In the genomic region with DNA sequence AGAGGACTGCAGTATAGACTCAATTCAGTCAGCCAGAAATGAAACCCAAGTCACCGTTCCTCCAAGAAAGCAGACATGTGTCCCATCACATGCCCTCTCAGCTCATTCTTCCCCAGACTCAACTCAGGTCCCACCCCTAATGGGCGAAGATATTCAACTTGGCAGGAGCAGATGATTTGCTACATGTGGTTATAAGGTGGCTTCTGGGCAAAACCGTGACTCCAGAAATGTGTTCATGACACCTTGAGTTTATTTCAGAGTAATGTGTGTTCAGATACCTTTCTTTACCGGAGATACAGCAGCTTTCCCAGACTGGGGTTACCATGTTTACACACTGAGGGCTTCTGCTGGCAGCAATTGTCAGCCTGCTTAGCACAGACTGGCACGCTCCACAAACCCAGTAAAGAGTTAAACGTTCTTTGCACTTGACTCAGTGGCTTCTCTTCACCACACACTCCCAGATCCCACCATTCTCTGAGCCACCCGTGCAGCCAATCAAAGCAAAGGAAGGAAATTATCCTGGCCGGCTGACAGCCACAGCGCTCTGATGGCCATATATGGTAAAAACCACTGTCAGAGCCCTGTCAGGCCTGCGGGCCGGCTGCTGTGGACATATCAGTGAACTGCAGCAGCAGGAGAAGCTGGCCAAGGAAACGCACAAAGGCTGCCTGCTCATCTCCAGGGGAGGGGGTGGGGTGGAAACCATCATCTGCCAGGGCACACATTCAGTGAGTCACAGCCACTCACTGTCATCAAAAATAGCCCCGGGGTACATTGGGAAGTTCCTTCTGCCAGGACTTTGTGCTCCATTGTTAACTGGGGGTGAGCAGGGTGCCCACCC, we compare ENCODE assay signal across 8 cellular contexts. TPM values are rescaled to one million over a fixed set of nuclear protein-coding genes. Genes with fewer than 3 reads are reported as not detected.
DNase-seq lines count a peak whose midpoint lies in the region; ATAC-seq and TF ChIP-seq lines count a peak whose summit lies in the region.

No MANE protein-coding gene starts in this region.

- TF ChIP-seq EP300 in SK-N-SH (IDR thresholded peaks at IDR 0.05; ENCODE audit: borderline replicate concordance in 1 of 2, low read depth in 1 of 2, low read length in 1 of 2), result peak; percentile 77 to 92; a peak in 3 of 4 replicates

- peaks cover 68% of the 10 kb centered on the region for H3F3A ChIP-seq in SK-N-SH (replicated peaks; ENCODE audit: insufficient read depth)

- H3K9me3 ChIP-seq in SK-N-SH (no peaks in the 10 kb centered on the region), osteoblast (ENCODE audit: low read depth, low read length) (no peaks in the 10 kb centered on the region), thymus (ENCODE audit: control insufficient read depth) (no peaks in the 10 kb centered on the region)

- peaks cover 93% of the 10 kb centered on the region for H3K79me2 ChIP-seq in SK-N-SH (ENCODE audit: insufficient read depth)
- peaks cover 91% of the 10 kb centered on the region for H3K79me2 ChIP-seq in osteoblast (ENCODE audit: insufficient read depth, low read length)

- CTCF ChIA-PET in HEK293T (lab: Yijun Ruan, JAX), result interaction anchor here (0.6 to 2.7 kb wide), 4 partner anchors 9 to 36 kb away, joined by 3 to 6 read pairs (median 4); no protein-coding TSS in a partner anchor
- CTCF ChIA-PET in SK-N-SH (lab: Yijun Ruan, JAX), result interaction anchor here (0.9 to 7.9 kb wide), 13 partner anchors 11 to 156 kb away, joined by 3 to 52 read pairs (median 4); no protein-coding TSS in a partner anchor

- H3K9me2 ChIP-seq in SK-N-SH, result no peaks in the 10 kb centered on the region

- DNase-seq in GM04503 (ENCODE audit: low read depth) (peak; percentile 98), HEK293T (ENCODE audit: extremely low spot score) (peak; percentile 81), NB4 (ENCODE audit: low read depth) (peak; percentile 98), SK-N-SH (peak; percentile 77), glomerular visceral epithelial cell (ENCODE audit: extremely low spot score) (peak; percentile 98), osteoblast (ENCODE audit: insufficient read length, low spot score, missing footprints) (peak; percentile 75)
- DNase-seq in activated naive CD4-positive, alpha-beta T cell treated with anti-CD3 and anti-CD28 coated beads, Interleukin-2, amount 50 U/mL, for 72 hours (ENCODE audit: low spot score in 2 of 2), result peak; percentile 59 to 86

- H3K27me3 ChIP-seq in SK-N-SH (ENCODE audit: insufficient read depth) (no peaks in the 10 kb centered on the region), osteoblast (ENCODE audit: insufficient read depth, low read length) (no peaks in the 10 kb centered on the region), thymus (ENCODE audit: control insufficient read depth, insufficient read depth) (no peaks in the 10 kb centered on the region)

- TF ChIP-seq RAD21 in SK-N-SH (IDR thresholded peaks at IDR 0.05; ENCODE audit: low read length), result no peak; the same call in 1 of the 2 replicates

- H4K20me1 ChIP-seq in SK-N-SH (ENCODE audit: insufficient read depth) (peaks cover 14% of the 10 kb centered on the region; the same call in 1 of the 2 replicates), osteoblast (ENCODE audit: insufficient read depth, low read length) (no peaks in the 10 kb centered on the region)

- H3K27ac Mint-ChIP-seq in activated naive CD4-positive, alpha-beta T cell treated with anti-CD3 and anti-CD28 coated beads, Interleukin-2, amount 50 U/mL, for 72 hours, result peak overlapping the region; percentile 92 to 99

- H3K9me3 Mint-ChIP-seq in activated naive CD4-positive, alpha-beta T cell treated with anti-CD3 and anti-CD28 coated beads, Interleukin-2, amount 50 U/mL, for 72 hours, result peaks cover 4 to 5% of the 10 kb centered on the region in 2 donors

- H3K36me3 ChIP-seq in SK-N-SH (replicated peaks in 1 of 2; ENCODE audit: control insufficient read depth in 1 of 2, insufficient read depth in 2 of 2, low read length in 1 of 2) (peaks cover 21 to 27% of the 10 kb centered on the region in 2 experiments), osteoblast (ENCODE audit: insufficient read depth, low read length) (peaks cover 30% of the 10 kb centered on the region), thymus (ENCODE audit: control insufficient read depth, insufficient read depth) (no peaks in the 10 kb centered on the region)

- peak; percentile 43 to 71 for ATAC-seq in activated naive CD4-positive, alpha-beta T cell treated with anti-CD3 and anti-CD28 coated beads, Interleukin-2, amount 50 U/mL, for 72 hours

- TF ChIP-seq POLR2A in NB4 (IDR thresholded peaks at IDR 0.05; ENCODE audit: extremely low read depth, insufficient read length), result no peak

- H3K4me3 ChIP-seq in NB4 (ENCODE audit: low read depth, low read length), result peak overlapping the region; percentile 40
- H3K4me3 ChIP-seq in SK-N-SH (ENCODE audit: low read depth in 2 of 2, low read length in 1 of 2), result peak overlapping the region; percentile 28 to 53
- peak overlapping the region; percentile 55 for H3K4me3 ChIP-seq in osteoblast (ENCODE audit: insufficient read depth, low read length)
- peak overlapping the region; percentile 39 for H3K4me3 ChIP-seq in thymus (ENCODE audit: low read length)

- H3K4me2 ChIP-seq in SK-N-SH, result peak overlapping the region; percentile 71
- H3K4me2 ChIP-seq in osteoblast (ENCODE audit: insufficient read depth, low read length), result peak overlapping the region; percentile 82

- peak overlapping the region; percentile 64 for H3K9ac ChIP-seq in SK-N-SH

- H3K36me3 Mint-ChIP-seq in activated naive CD4-positive, alpha-beta T cell treated with anti-CD3 and anti-CD28 coated beads, Interleukin-2, amount 50 U/mL, for 72 hours, result peaks cover 5 to 23% of the 10 kb centered on the region in 2 donors

- no peak overlapping the region for H2AFZ ChIP-seq in SK-N-SH (ENCODE audit: low read depth)
- H2AFZ ChIP-seq in osteoblast (ENCODE audit: low read length), result no peak overlapping the region

- peak overlapping the region; percentile 97 to 99 for H3K27ac ChIP-seq in SK-N-SH (ENCODE audit: low read depth in 2 of 2, low read length in 1 of 2)
- H3K27ac ChIP-seq in osteoblast (ENCODE audit: low read depth, low read length), result peak overlapping the region; percentile 98
- peak overlapping the region; percentile 97 for H3K27ac ChIP-seq in thymus (ENCODE audit: low read depth)

- POLR2A ChIA-PET in HEK293T (lab: Yijun Ruan, JAX) (interaction anchor here (2.4 kb wide), 1 partner anchor 39 kb away, joined by 8 read pairs; no protein-coding TSS in a partner anchor), SK-N-SH (lab: Yijun Ruan, JAX) (interaction anchor here (0.7 to 1.3 kb wide), 3 partner anchors 11 to 39 kb away, joined by 3 to 4 read pairs (median 3); no protein-coding TSS in a partner anchor)

- H3K4me1 ChIP-seq in SK-N-SH (ENCODE audit: control insufficient read depth in 1 of 2, insufficient read depth in 2 of 2, low read depth in 1 of 2, low read length in 1 of 2) (peaks cover 43 to 67% of the 10 kb centered on the region in 2 experiments), osteoblast (ENCODE audit: insufficient read depth, low read length) (peaks cover 76% of the 10 kb centered on the region), thymus (ENCODE audit: control insufficient read depth, insufficient read depth, low read length) (peaks cover 56% of the 10 kb centered on the region)

- TF ChIP-seq CTCF in NB4 (IDR thresholded peaks at IDR 0.05; ENCODE audit: low read depth, low read length) (peak; percentile 21), SK-N-SH (IDR thresholded peaks at IDR 0.05) (peak; percentile 36; the same call in 1 of the 2 replicates), osteoblast (IDR thresholded peaks at IDR 0.05; ENCODE audit: extremely low read depth, low read depth, low read length) (peak; percentile 34)

- WGBS in SK-N-SH (ENCODE audit: low lambda C conversion rate), result 3% methylated on average over 13 of the region's 13 CpGs
- 2% methylated on average over 13 of the region's 13 CpGs for WGBS in thymus

TF ChIP-seq in HEK293T, 16 proteins besides CTCF, POLR2A, EP300 and RAD21 (continues in another document):
- TF ChIP-seq TARDBP (IDR thresholded peaks at IDR 0.05) (no peak), L3MBTL2 (conservative IDR thresholded peaks at IDR 0.05) (no peak), ELF4 (IDR thresholded peaks at IDR 0.05) (no peak), NFRKB (IDR thresholded peaks at IDR 0.05) (no peak)
- TF ChIP-seq, protein P1, sequence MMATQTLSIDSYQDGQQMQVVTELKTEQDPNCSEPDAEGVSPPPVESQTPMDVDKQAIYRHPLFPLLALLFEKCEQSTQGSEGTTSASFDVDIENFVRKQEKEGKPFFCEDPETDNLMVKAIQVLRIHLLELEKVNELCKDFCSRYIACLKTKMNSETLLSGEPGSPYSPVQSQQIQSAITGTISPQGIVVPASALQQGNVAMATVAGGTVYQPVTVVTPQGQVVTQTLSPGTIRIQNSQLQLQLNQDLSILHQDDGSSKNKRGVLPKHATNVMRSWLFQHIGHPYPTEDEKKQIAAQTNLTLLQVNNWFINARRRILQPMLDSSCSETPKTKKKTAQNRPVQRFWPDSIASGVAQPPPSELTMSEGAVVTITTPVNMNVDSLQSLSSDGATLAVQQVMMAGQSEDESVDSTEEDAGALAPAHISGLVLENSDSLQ (IDR thresholded peaks at IDR 0.05), result peak; percentile 89

TF ChIP-seq in SK-N-SH, 30 proteins besides CTCF, POLR2A, EP300 and RAD21 (continues in another document):
- TF ChIP-seq RFX5 (IDR thresholded peaks at IDR 0.05; ENCODE audit: low read length) (no peak; the same call in 1 of the 2 replicates), YY1 (IDR thresholded peaks at IDR 0.05; ENCODE audit: low read depth) (no peak; the same call in 1 of the 2 replicates), CHD2 (IDR thresholded peaks at IDR 0.05; ENCODE audit: low read length, partially characterized antibody) (peak; percentile 90), GABPA (IDR thresholded peaks at IDR 0.05; ENCODE audit: low read depth) (no peak), GATA2 (CRISPR knock-in tag; IDR thresholded peaks at IDR 0.05) (no peak; the same call in 1 of the 2 replicates), JUND (IDR thresholded peaks at IDR 0.05) (peak; percentile 76), NRF1 (IDR thresholded peaks at IDR 0.05; ENCODE audit: low read depth, low read length) (no peak), EZH2phosphoT487 (IDR thresholded peaks at IDR 0.05; ENCODE audit: borderline replicate concordance, low read depth) (no peak)

RNA-seq across cellular contexts. Expression of a gene that starts 39.9 kb away (rescaled TPM):
- polyA plus RNA-seq in SK-N-SH (2012; rRNA removed) (150 and 214 TPM in 2 replicates), thymus (35.4 TPM)
- polyA plus RNA-seq in SK-N-SH (2012; cell fraction: cytosol; rRNA removed), result 187 and 195 TPM in 2 replicates
- polyA plus RNA-seq in SK-N-SH (2012; cell fraction: nucleus; rRNA removed), result 155 and 182 TPM in 2 replicates
- 10 to 100 TPM; 61.5 to 87.5 TPM for total RNA-seq in activated naive CD4-positive, alpha-beta T cell treated with anti-CD3 and anti-CD28 coated beads, Interleukin-2, amount 50 U/mL, for 72 hours
- 228 and 261 TPM in 2 replicates for total RNA-seq in osteoblast

RNA-seq across cellular contexts. Expression of a gene that starts 57.7 kb away (rescaled TPM):
- polyA plus RNA-seq in SK-N-SH (2012; rRNA removed), result 2.8 and 3.2 TPM in 2 replicates
- 1.3 and 2.1 TPM in 2 replicates for polyA plus RNA-seq in SK-N-SH (2012; cell fraction: cytosol; rRNA removed)
- polyA plus RNA-seq in SK-N-SH (2012; cell fraction: nucleus; rRNA removed), result 5.8 and 6.0 TPM in 2 replicates
- 10 to 100 TPM; 30.0 to 35.9 TPM for total RNA-seq in activated naive CD4-positive, alpha-beta T cell treated with anti-CD3 and anti-CD28 coated beads, Interleukin-2, amount 50 U/mL, for 72 hours
- 1.1 and 1.2 TPM in 2 replicates for total RNA-seq in osteoblast
- polyA plus RNA-seq in thymus, result 28.0 TPM

Comparison
In these comparisons a context has a peak if more than half of its experiments do, and no peak if none do; other contexts are left out.
1. Peak in every context shown above with its lines: DNase-seq, ATAC-seq, H3K4me3 ChIP-seq and H3K27ac ChIP-seq.
2. RNA of a gene that starts 57.7 kb away (total RNA-seq): 30.0 to 35.9 TPM in activated naive CD4-positive, alpha-beta T cell treated with anti-CD3 and anti-CD28 coated beads, Interleukin-2, amount 50 U/mL, for 72 hours; 1.1 to 1.2 TPM in osteoblast; every median in the first group is over 10 times any median in the second.